Comparison of ENCODE assay signal across 8 cellular contexts in genomic region chr20:47272893-47273590, GRCh38.
DNase-seq lines count a peak whose midpoint lies in the region; ATAC-seq and TF ChIP-seq lines count a peak whose summit lies in the region.

No MANE protein-coding gene starts in this region.

- in situ Hi-C loops in T47D (cut with HindIII; ENCODE audit: low pct_unique_long_range_greater_than_20kb, low sequenced_read_pairs), result no loop called here

- no peaks in the 10 kb centered on the region for H3K27me3 ChIP-seq in kidney epithelial cell (ENCODE audit: control insufficient read depth, insufficient read depth, low read length)

- TF ChIP-seq CTCF in kidney epithelial cell (IDR thresholded peaks at IDR 0.05; ENCODE audit: insufficient read depth, low read length, poor library complexity, severe bottlenecking), result peak; percentile 79

- no peak for ATAC-seq in GM21360 (IDR thresholded peaks at IDR 0.05; ENCODE audit: unreplicated experiment)

- H3K36me3 ChIP-seq in kidney epithelial cell (ENCODE audit: control insufficient read depth, insufficient read depth, low read length), result peaks cover 1% of the 10 kb centered on the region

- no peak overlapping the region for H3K4me3 ChIP-seq in kidney epithelial cell (ENCODE audit: low read depth, low read length)

- peak; percentile 8 to 66 for DNase-seq in activated CD4-positive, alpha-beta T cell treated with anti-CD3 and anti-CD28 coated beads for 24 hours (ENCODE audit: low read depth in 2 of 2)
- DNase-seq in activated CD4-positive, alpha-beta T cell treated with anti-CD3 and anti-CD28 coated beads for 1 hour, result no peak
- peak; percentile 47 for DNase-seq in NCI-H1048 (lab: John Stamatoyannopoulos, UW)
- peak; percentile 76 for DNase-seq in SW480 (ENCODE audit: low spot score)
- DNase-seq in T47D (ENCODE audit: low read depth in 1 of 2, low spot score in 1 of 2), result peak; percentile 75 to 87
- no peak for DNase-seq in kidney epithelial cell (ENCODE audit: low read depth)
- DNase-seq in stimulated activated CD4-positive, alpha-beta T cell treated with anti-CD3 and anti-CD28 coated beads, Interleukin-2, amount 100 ng/mL, for 48 hours, result peak; percentile 52 to 57

Comparison
In these comparisons a context has a peak if more than half of its experiments do, and no peak if none do; other contexts are left out.
1. DNase-seq: peak in activated CD4-positive, alpha-beta T cell treated with anti-CD3 and anti-CD28 coated beads for 24 hours (2 of 2), NCI-H1048 (single experiment), SW480 (single experiment), T47D (2 of 2) and stimulated activated CD4-positive, alpha-beta T cell treated with anti-CD3 and anti-CD28 coated beads, Interleukin-2, amount 100 ng/mL, for 48 hours (2 of 2); none in activated CD4-positive, alpha-beta T cell treated with anti-CD3 and anti-CD28 coated beads for 1 hour (single experiment) and kidney epithelial cell (single experiment).